ENCODE assay signal across 36 cellular contexts in the genomic region with DNA sequence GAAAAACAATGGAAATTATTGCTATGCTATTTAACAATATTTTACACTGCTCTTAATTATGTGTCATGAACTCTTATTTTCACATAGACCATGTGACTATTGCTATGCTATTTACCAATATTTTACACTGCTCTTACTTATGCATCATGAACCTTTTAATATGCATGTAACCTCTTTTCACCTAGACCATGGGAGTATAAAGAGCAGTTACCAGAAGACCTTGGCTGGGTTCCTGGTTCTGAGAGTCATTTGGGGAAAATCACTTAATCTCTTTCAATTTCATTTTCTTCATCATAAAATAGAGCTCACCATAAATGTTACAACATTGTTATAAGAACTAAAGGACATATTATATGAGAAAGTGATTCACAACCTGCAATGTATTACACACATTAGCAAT.
"Had no signal": no experiment of that assay in that cellular context is flagged by ENCODE, and none has a peak within 500 bp of the region (broad histone marks: within the 10 kb centered on the region; RNA-seq: fewer than 3 reads in every experiment).

No MANE protein-coding gene starts in this region.

- H3K4me3 Mint-ChIP-seq: activated CD4-positive, alpha-beta T cell treated with anti-CD3 and anti-CD28 coated beads, Interleukin-2, amount 10 ng/mL, durations not matched to agents 24 days and 14 days; activated CD8-positive, alpha-beta T cell treated with anti-CD3 and anti-CD28 coated beads, Interleukin-2, amount 10 ng/mL, durations not matched to agents 7 days and 5 days; activated naive CD4-positive, alpha-beta T cell treated with anti-CD3 and anti-CD28 coated beads for 36 hours; activated T-cell treated with anti-CD3 and anti-CD28 coated beads, Interleukin-2, amount 50 U/mL, for 24 hours; T-helper 1 cell treated with Interleukin-12 subunit alpha and Interleukin-12 subunit beta and Interleukin-4 antibody, amounts not matched to agents 30 μg/mL and 1 μg/mL, for 36 hours; T-helper 2 cell treated with Interferon-gamma antibody and Interleukin-4, amounts not matched to agents 5 μg/mL and 100 μg/mL, for 36 hours had no signal

- H3K27ac Mint-ChIP-seq: activated CD4-positive, alpha-beta T cell treated with anti-CD3 and anti-CD28 coated beads, Interleukin-2, amount 10 ng/mL, durations not matched to agents 24 days and 14 days; activated CD8-positive, alpha-beta T cell treated with anti-CD3 and anti-CD28 coated beads, Interleukin-2, amount 10 ng/mL, durations not matched to agents 7 days and 5 days; activated naive CD4-positive, alpha-beta T cell treated with anti-CD3 and anti-CD28 coated beads for 36 hours; activated naive CD4-positive, alpha-beta T cell treated with anti-CD3 and anti-CD28 coated beads, Interleukin-2, amount 50 U/mL, for 72 hours; activated T-cell treated with anti-CD3 and anti-CD28 coated beads, Interleukin-2, amount 50 U/mL, for 24 hours; T-helper 1 cell treated with Interleukin-12 subunit alpha and Interleukin-12 subunit beta and Interleukin-4 antibody, amounts not matched to agents 30 μg/mL and 1 μg/mL, for 36 hours; T-helper 2 cell treated with Interferon-gamma antibody and Interleukin-4, amounts not matched to agents 5 μg/mL and 100 μg/mL, for 36 hours had no signal

- DNase-seq: activated CD4-positive, alpha-beta T cell treated with anti-CD3 and anti-CD28 coated beads, Interleukin-2, amount 10 ng/mL, durations not matched to agents 24 days and 14 days; activated CD4-positive, alpha-beta T cell treated with anti-CD3 and anti-CD28 coated beads, Interleukin-2, amount 50 U/mL, for 4 hours; activated CD8-positive, alpha-beta T cell treated with anti-CD3 and anti-CD28 coated beads, Interleukin-2, amount 10 ng/mL, durations not matched to agents 7 days and 5 days; activated gamma-delta T cell treated with Interleukin-2 at 50 U/mL for 16 hours; activated naive CD4-positive, alpha-beta T cell treated with anti-CD3 and anti-CD28 coated beads for 36 hours; activated T-cell treated with anti-CD3 and anti-CD28 coated beads, Interleukin-2, amount 50 U/mL, for 24 hours; anterior cingulate cortex; body of pancreas; Kasumi-1; KG1; MM.1S; MV-4-11; NCI-H1092; NCI-H1436 treated with DMSO at 0.1 percent for 48 hours; NCI-H187; NCI-H2029 treated with DMSO at 0.1 percent for 48 hours; NCI-H2107; NCI-H2171 treated with DMSO at 0.1 percent for 48 hours; NCI-H2227 treated with DMSO at 0.1 percent for 48 hours; NCI-H446 treated with DMSO at 0.1 percent for 48 hours; NCI-H524; NCI-H69; NCI-H82; NK-92 treated with Interleukin-12 subunit alpha and Interleukin-12 subunit beta, amount 100 ng/mL, for 24 hours; PC-3; Peyer's patch; RPMI8226; SHP77 treated with DMSO at 0.1 percent for 48 hours; SK-N-SH had no signal

- H3K36me3 Mint-ChIP-seq: activated naive CD4-positive, alpha-beta T cell treated with anti-CD3 and anti-CD28 coated beads, Interleukin-2, amount 50 U/mL, for 72 hours had no signal

- FAIRE-seq: TTC549 had no signal

- H3K9me3 Mint-ChIP-seq: activated naive CD4-positive, alpha-beta T cell treated with anti-CD3 and anti-CD28 coated beads for 36 hours; activated T-cell treated with anti-CD3 and anti-CD28 coated beads, Interleukin-2, amount 50 U/mL, for 24 hours; T-helper 1 cell treated with Interleukin-12 subunit alpha and Interleukin-12 subunit beta and Interleukin-4 antibody, amounts not matched to agents 30 μg/mL and 1 μg/mL, for 36 hours; T-helper 2 cell treated with Interferon-gamma antibody and Interleukin-4, amounts not matched to agents 5 μg/mL and 100 μg/mL, for 36 hours had no signal

- H3K4me1 Mint-ChIP-seq: activated CD4-positive, alpha-beta T cell treated with anti-CD3 and anti-CD28 coated beads, Interleukin-2, amount 10 ng/mL, durations not matched to agents 24 days and 14 days had no signal

- H3K4me3 ChIP-seq: adrenal gland, body of pancreas, breast epithelium, Peyer's patch, SJSA1 had no signal

- ATAC-seq: activated CD8-positive, alpha-beta T cell treated with anti-CD3 and anti-CD28 coated beads, Interleukin-2, amount 10 ng/mL, durations not matched to agents 7 days and 5 days; activated naive CD4-positive, alpha-beta T cell treated with anti-CD3 and anti-CD28 coated beads, Interleukin-2, amount 50 U/mL, for 72 hours; body of pancreas; PC-3 had no signal

- H3K27me3 Mint-ChIP-seq: activated CD4-positive, alpha-beta T cell treated with anti-CD3 and anti-CD28 coated beads, Interleukin-2, amount 10 ng/mL, durations not matched to agents 24 days and 14 days; activated T-cell treated with anti-CD3 and anti-CD28 coated beads, Interleukin-2, amount 50 U/mL, for 24 hours had no signal
